Comparison of ENCODE assay signal across 28 cellular contexts in genomic region chr19:5171711-5172110, GRCh38.
DNase-seq lines count a peak whose midpoint lies in the region; ATAC-seq and TF ChIP-seq lines count a peak whose summit lies in the region.
"Had no signal": no experiment of that assay in that cellular context is flagged by ENCODE, and none has a peak within 500 bp of the region (broad histone marks: within the 10 kb centered on the region; RNA-seq: fewer than 3 reads in every experiment).

No MANE protein-coding gene starts in this region.

- ATAC-seq in PC-3 = no peak
- no peak for ATAC-seq in HG03354 (IDR thresholded peaks at IDR 0.05; ENCODE audit: poor library complexity, severe bottlenecking, unreplicated experiment)
- no peak for ATAC-seq in HG03045 (IDR thresholded peaks at IDR 0.05; ENCODE audit: unreplicated experiment)
- ATAC-seq: GM23338; stimulated activated memory B cell treated with anti-CD40 and anti-IgM and Interleukin-4, amounts not matched to agents 10 μg/mL and 1 μg/mL and 100 μg/mL, for 72 hours had no signal

- peak; percentile 57 to 73 for DNase-seq in Caco-2
- peak; percentile 58 for DNase-seq in PC-3
- DNase-seq in iris pigment epithelial cell (ENCODE audit: low read depth) = peak; percentile 37
- no peak for DNase-seq in progenitor cell of endocrine pancreas (ENCODE audit: low spot score, unreplicated experiment)
- DNase-seq in activated CD8-positive, alpha-beta memory T cell treated with anti-CD3 and anti-CD28 coated beads, Interleukin-2, amount 50 U/mL, for 4 hours = no peak
- no peak for DNase-seq in foreskin fibroblast
- DNase-seq: activated CD4-positive, alpha-beta T cell treated with anti-CD3 and anti-CD28 coated beads, Interleukin-2, amount 10 ng/mL, durations not matched to agents 7 days and 5 days; activated effector memory CD4-positive, alpha-beta T cell treated with Interleukin-2 at 50 U/mL for 16 hours; activated naive CD8-positive, alpha-beta T cell treated with anti-CD3 and anti-CD28 coated beads for 36 hours; activated T-cell treated with anti-CD3 and anti-CD28 coated beads, Interleukin-2, amount 50 U/mL, for 1 hour; aorta; caudate nucleus; CD4-positive, alpha-beta T cell; effector CD8-positive, alpha-beta T cell; hypothalamus; NCI-H1436; NCI-H345; transverse colon had no signal

- CTCF ChIA-PET in Caco-2 (lab: Charles Lee) (interaction anchor here (0.7 kb wide), 1 partner anchor 515 kb away, joined by 7 read pairs; no protein-coding TSS in a partner anchor), PC-3 (lab: Charles Lee) (no interaction called here)

- no peaks in the 10 kb centered on the region for H3F3A ChIP-seq in PC-3 (ENCODE audit: low read length, unreplicated experiment)

- no peaks in the 10 kb centered on the region for H4K20me1 ChIP-seq in PC-3 (ENCODE audit: low read length)

- peak overlapping the region; percentile 87 for H3K27ac ChIP-seq in PC-3 (ENCODE audit: low read length)
- H3K27ac ChIP-seq: coronary artery, HL-60, KMS-11, neutrophil, SJSA1, transverse colon had no signal

- BruUV-seq in Caco-2 (replicated peaks; lab: Mats Ljungman, UMichigan) (no TSS peak), PC-3 (replicated peaks; lab: Mats Ljungman, UMichigan) (no TSS peak)

- H3K4me3 ChIP-seq in Caco-2 (ENCODE audit: low read depth, low read length) (no peak overlapping the region), PC-3 (ENCODE audit: low read length) (no peak overlapping the region), foreskin fibroblast (ENCODE audit: low read depth in 1 of 2, low read length in 2 of 2) (no peak overlapping the region)
- H3K4me3 ChIP-seq: coronary artery, GM23338, SJSA1, transverse colon had no signal

- no peaks in the 10 kb centered on the region for H3K79me2 ChIP-seq in PC-3 (ENCODE audit: low read length)

- H3K27me3 Mint-ChIP-seq in Caco-2 (ENCODE audit: insufficient read depth, unreplicated experiment) (no peaks in the 10 kb centered on the region), progenitor cell of endocrine pancreas (peaks cover 5% of the 10 kb centered on the region)
- H3K27me3 Mint-ChIP-seq: CD4-positive, alpha-beta T cell had no signal

- H3K27me3 ChIP-seq in Caco-2 (replicated peaks; ENCODE audit: control insufficient read depth, insufficient read depth, low read length) = no peaks in the 10 kb centered on the region
- H3K27me3 ChIP-seq in PC-3 (ENCODE audit: low read length) = no peaks in the 10 kb centered on the region
- H3K27me3 ChIP-seq: SJSA1, transverse colon had no signal

- H3K9me3 Mint-ChIP-seq in Caco-2 (ENCODE audit: unreplicated experiment) (peaks cover 12% of the 10 kb centered on the region), progenitor cell of endocrine pancreas (ENCODE audit: low read depth) (no peaks in the 10 kb centered on the region)
- H3K9me3 Mint-ChIP-seq: activated CD4-positive, alpha-beta T cell treated with anti-CD3 and anti-CD28 coated beads, Interleukin-2, amount 10 ng/mL, durations not matched to agents 7 days and 5 days; CD4-positive, alpha-beta T cell; GM23338 had no signal

- TF ChIP-seq CTCF in Caco-2 (IDR thresholded peaks at IDR 0.05; ENCODE audit: insufficient read depth in 1 of 2, low read depth in 1 of 2, low read length in 1 of 2, severe bottlenecking in 1 of 2, unreplicated experiment in 1 of 2) (no peak), PC-3 (conservative IDR thresholded peaks at IDR 0.05; ENCODE audit: low read depth, low read length) (no peak), progenitor cell of endocrine pancreas (IDR thresholded peaks at IDR 0.05; ENCODE audit: unreplicated experiment) (no peak), foreskin fibroblast (IDR thresholded peaks at IDR 0.05; ENCODE audit: low read depth, low read length) (no peak)

- H3K4me3 Mint-ChIP-seq in Caco-2 (ENCODE audit: unreplicated experiment) (no peak overlapping the region), progenitor cell of endocrine pancreas (ENCODE audit: low read depth) (no peak overlapping the region)
- H3K4me3 Mint-ChIP-seq: activated CD4-positive, alpha-beta T cell treated with anti-CD3 and anti-CD28 coated beads, Interleukin-2, amount 10 ng/mL, durations not matched to agents 7 days and 5 days; activated naive CD8-positive, alpha-beta T cell treated with anti-CD3 and anti-CD28 coated beads for 36 hours; CD4-positive, alpha-beta T cell; GM23338; mesothelial cell of epicardium; stimulated activated memory B cell treated with anti-CD40 and anti-IgM and Interleukin-4, amounts not matched to agents 10 μg/mL and 1 μg/mL and 100 μg/mL, for 72 hours had no signal

- no peak overlapping the region for H3K4me2 ChIP-seq in PC-3 (ENCODE audit: low read length)
- H3K4me2 ChIP-seq: GM23338, KMS-11 had no signal

- H3K36me3 Mint-ChIP-seq in Caco-2 (ENCODE audit: insufficient read depth, unreplicated experiment) = no peaks in the 10 kb centered on the region
- H3K36me3 Mint-ChIP-seq in progenitor cell of endocrine pancreas (ENCODE audit: insufficient read depth) = no peaks in the 10 kb centered on the region
- H3K36me3 Mint-ChIP-seq: mesothelial cell of epicardium; stimulated activated memory B cell treated with anti-CD40 and anti-IgM and Interleukin-4, amounts not matched to agents 10 μg/mL and 1 μg/mL and 100 μg/mL, for 72 hours had no signal

- H3K4me1 Mint-ChIP-seq in Caco-2 (ENCODE audit: low read depth, unreplicated experiment) (peaks cover 14% of the 10 kb centered on the region), progenitor cell of endocrine pancreas (ENCODE audit: low read depth) (peaks cover 6% of the 10 kb centered on the region)
- H3K4me1 Mint-ChIP-seq: activated CD4-positive, alpha-beta T cell treated with anti-CD3 and anti-CD28 coated beads, Interleukin-2, amount 10 ng/mL, durations not matched to agents 7 days and 5 days; GM23338 had no signal

- POLR2A ChIA-PET in Caco-2 (lab: Charles Lee) = interaction anchor here (0.7 to 1.1 kb wide), 2 partner anchors 169 to 1672 kb away, joined by 4 to 6 read pairs; no protein-coding TSS in a partner anchor
- POLR2A ChIA-PET in PC-3 (lab: Charles Lee; ENCODE audit: unreplicated experiment) = no interaction called here

- H2AFZ ChIP-seq in PC-3 (ENCODE audit: low read length) = no peak overlapping the region
- H2AFZ ChIP-seq: GM23338 had no signal

- H3K4me1 ChIP-seq in Caco-2 = peaks cover 4% of the 10 kb centered on the region
- H3K4me1 ChIP-seq in PC-3 (ENCODE audit: insufficient read depth, low read length) = peaks cover 45% of the 10 kb centered on the region
- H3K4me1 ChIP-seq: transverse colon had no signal

- H3K27ac Mint-ChIP-seq in Caco-2 (ENCODE audit: unreplicated experiment) (peak overlapping the region; percentile 60), progenitor cell of endocrine pancreas (peak overlapping the region; percentile 51)
- H3K27ac Mint-ChIP-seq: activated CD4-positive, alpha-beta T cell treated with anti-CD3 and anti-CD28 coated beads, Interleukin-2, amount 10 ng/mL, durations not matched to agents 7 days and 5 days; activated naive CD8-positive, alpha-beta T cell treated with anti-CD3 and anti-CD28 coated beads for 36 hours; CD4-positive, alpha-beta T cell; GM23338; mesothelial cell of epicardium; stimulated activated memory B cell treated with anti-CD40 and anti-IgM and Interleukin-4, amounts not matched to agents 10 μg/mL and 1 μg/mL and 100 μg/mL, for 72 hours had no signal

- 0 out of 2 replicates have a peak overlapping the region, but pooled peaks have one; percentile 1 for H3K9ac ChIP-seq in PC-3 (ENCODE audit: low read length)
- H3K9ac ChIP-seq: KMS-11 had no signal

- intact Hi-C loops in Caco-2 (cut with micrococcal nuclease; ENCODE audit: unreplicated experiment) = no loop called here
- intact Hi-C loops in PC-3 (cut with micrococcal nuclease) = loop anchor here (5.0 kb wide), 1 partner anchor 56 kb away; no protein-coding TSS in a partner anchor

- H3K9me2 ChIP-seq in PC-3 (replicated peaks; ENCODE audit: low read length) = no peaks in the 10 kb centered on the region

- H3K9me3 ChIP-seq in Caco-2 (no peaks in the 10 kb centered on the region), PC-3 (ENCODE audit: low read length) (no peaks in the 10 kb centered on the region)
- H3K9me3 ChIP-seq: neutrophil, SJSA1, transverse colon had no signal

- no peaks in the 10 kb centered on the region for H3K36me3 ChIP-seq in Caco-2 (ENCODE audit: control insufficient read depth, insufficient read depth, low read length)
- H3K36me3 ChIP-seq in PC-3 (ENCODE audit: low read depth, low read length) = no peaks in the 10 kb centered on the region
- H3K36me3 ChIP-seq: neutrophil, SJSA1, transverse colon had no signal

Comparison
In these comparisons a context has a peak if more than half of its experiments do, and no peak if none do; other contexts are left out.
1. DNase-seq: peak in Caco-2 (2 of 2), PC-3 (single experiment) and iris pigment epithelial cell (single experiment); none in progenitor cell of endocrine pancreas (single experiment), activated CD8-positive, alpha-beta memory T cell treated with anti-CD3 and anti-CD28 coated beads, Interleukin-2, amount 50 U/mL, for 4 hours (single experiment) and foreskin fibroblast (0 of 2).